In genomic region chr5:29518176-29518575, GRCh38 we compare ENCODE assay signal across 21 cellular contexts.
DNase-seq lines count a peak whose midpoint lies in the region; ATAC-seq, FAIRE-seq and TF ChIP-seq lines count a peak whose summit lies in the region.
"Had no signal": no experiment of that assay in that cellular context is flagged by ENCODE, and none has a peak within 500 bp of the region (broad histone marks: within the 10 kb centered on the region; RNA-seq: fewer than 3 reads in every experiment).

No MANE protein-coding gene starts in this region.

- POLR2A ChIA-PET in CD8-positive, alpha-beta T cell (lab: Charles Lee) = no interaction called here

- H3K36me3 Mint-ChIP-seq in CD8-positive, alpha-beta T cell = no peaks in the 10 kb centered on the region

- H3K4me1 Mint-ChIP-seq in CD8-positive, alpha-beta T cell (ENCODE audit: low read depth) = no peaks in the 10 kb centered on the region

- intact Hi-C loops in CD8-positive, alpha-beta T cell (cut with DNase I, micrococcal nuclease) = no loop called here

- CTCF ChIA-PET in CD8-positive, alpha-beta T cell (lab: Charles Lee) = no interaction called here

- no peak overlapping the region for H3K4me3 ChIP-seq in BE2C (ENCODE audit: low read depth, low read length)
- H3K4me3 ChIP-seq in CD8-positive, alpha-beta T cell (ENCODE audit: low read depth, low read length) = no peak overlapping the region
- H3K4me3 ChIP-seq: GM23338, SJSA1 had no signal

- DNase-seq in BE2C = peak; percentile 25
- DNase-seq in D721Med (ENCODE audit: insufficient read length, low spot score) = no peak
- DNase-seq in NCI-H524 (lab: John Stamatoyannopoulos, UW) = peak; percentile 96 to 98
- peak; percentile 13 for DNase-seq in cerebellar cortex (ENCODE audit: low spot score)
- no peak for DNase-seq in HPDE6-E6E7 (ENCODE audit: extremely low spot score)
- DNase-seq in urothelium cell line (ENCODE audit: low spot score) = no peak
- DNase-seq in CD8-positive, alpha-beta T cell = no peak
- DNase-seq: C1 segment of cervical spinal cord, DMS153, EL, Kasumi-1, MM.1S, NCI-H1092, NCI-H1694 treated with DMSO at 0.1 percent for 48 hours, NCI-H2107, NCI-H774 had no signal

- no peaks in the 10 kb centered on the region for H3K27me3 ChIP-seq in BE2C
- H3K27me3 ChIP-seq in CD8-positive, alpha-beta T cell (ENCODE audit: insufficient read depth, low read length) = no peaks in the 10 kb centered on the region
- H3K27me3 ChIP-seq: SJSA1 had no signal

- no peak for TF ChIP-seq CTCF in BE2C (IDR thresholded peaks at IDR 0.05; ENCODE audit: low read depth, low read length)
- TF ChIP-seq CTCF in D721Med (IDR thresholded peaks at IDR 0.05; ENCODE audit: insufficient read depth, missing control alignments) = no peak
- TF ChIP-seq CTCF in CD8-positive, alpha-beta T cell (IDR thresholded peaks at IDR 0.05) = no peak

- H3K4me1 ChIP-seq in BE2C = peaks cover 4% of the 10 kb centered on the region
- no peaks in the 10 kb centered on the region for H3K4me1 ChIP-seq in CD8-positive, alpha-beta T cell (ENCODE audit: insufficient read depth, low read length)
- H3K4me1 ChIP-seq: SJSA1 had no signal

- H3K27me3 Mint-ChIP-seq in CD8-positive, alpha-beta T cell (ENCODE audit: low read depth) = no peaks in the 10 kb centered on the region

- no peaks in the 10 kb centered on the region for H3K9me3 ChIP-seq in BE2C
- no peaks in the 10 kb centered on the region for H3K9me3 ChIP-seq in CD8-positive, alpha-beta T cell (ENCODE audit: low read length)
- H3K9me3 ChIP-seq: SJSA1 had no signal

- H3K9me3 Mint-ChIP-seq in CD8-positive, alpha-beta T cell = peaks cover 21% of the 10 kb centered on the region
- H3K9me3 Mint-ChIP-seq: GM23338 had no signal

- FAIRE-seq in D721Med (lab: Jason Lieb, UNC) (peak; percentile 85), urothelium cell line (lab: Jason Lieb, UNC) (no peak)
- FAIRE-seq: GM12891, GM19239 had no signal

- no peak overlapping the region for H3K27ac Mint-ChIP-seq in CD8-positive, alpha-beta T cell
- H3K27ac Mint-ChIP-seq: GM23338 had no signal

- no peaks in the 10 kb centered on the region for H3K36me3 ChIP-seq in BE2C
- H3K36me3 ChIP-seq in CD8-positive, alpha-beta T cell (ENCODE audit: insufficient read depth, low read length) = no peaks in the 10 kb centered on the region
- H3K36me3 ChIP-seq: SJSA1 had no signal

- ATAC-seq in CD8-positive, alpha-beta T cell = no peak
- ATAC-seq: GM23338, HCT116 had no signal

- no peak overlapping the region for H3K27ac ChIP-seq in CD8-positive, alpha-beta T cell (ENCODE audit: low read depth, low read length)
- H3K27ac ChIP-seq: SJSA1 had no signal

- H3K4me3 Mint-ChIP-seq in CD8-positive, alpha-beta T cell = no peak overlapping the region
- H3K4me3 Mint-ChIP-seq: GM23338 had no signal

Comparison
In these comparisons a context has a peak if more than half of its experiments do, and no peak if none do; other contexts are left out.
1. DNase-seq: peak in BE2C (single experiment), NCI-H524 (2 of 2) and cerebellar cortex (single experiment); none in D721Med (single experiment), HPDE6-E6E7 (single experiment), urothelium cell line (single experiment) and CD8-positive, alpha-beta T cell (0 of 7).